ENCODE assay signal across 11 cellular contexts in genomic region chr2:230711224-230711623, GRCh38. TPM values are rescaled to one million over a fixed set of nuclear protein-coding genes. Genes with fewer than 3 reads are reported as not detected.
DNase-seq lines count a peak whose midpoint lies in the region; ATAC-seq and TF ChIP-seq lines count a peak whose summit lies in the region.
"Had no signal": no experiment of that assay in that cellular context is flagged by ENCODE, and none has a peak within 500 bp of the region (broad histone marks: within the 10 kb centered on the region; RNA-seq: fewer than 3 reads in every experiment).

No MANE protein-coding gene starts in this region.

- H2BK12ac ChIP-seq in trophoblast cell (ENCODE audit: low read length), result no peak overlapping the region

- no peak overlapping the region for H3K4ac ChIP-seq in trophoblast cell (ENCODE audit: low read depth, low read length)

- H3K14ac ChIP-seq in trophoblast cell (ENCODE audit: low read length), result no peak overlapping the region

- H3K4me2 ChIP-seq in trophoblast cell (ENCODE audit: low read length), result no peak overlapping the region

- peak overlapping the region; percentile 39 for H3K27ac ChIP-seq in trophoblast cell (ENCODE audit: low read depth, low read length)
- H3K27ac ChIP-seq: vagina had no signal

- peaks cover 12% of the 10 kb centered on the region for H3K36me3 Mint-ChIP-seq in brain

- no CpG with 5 or more reads among the region's 11 CpGs for WGBS in trophoblast cell (ENCODE audit: extremely low coverage, insufficient coverage, insufficient read length)

- no peak overlapping the region for H2BK5ac ChIP-seq in trophoblast cell (ENCODE audit: low read depth, low read length, poor library complexity)

- no peaks in the 10 kb centered on the region for H3K4me1 ChIP-seq in trophoblast cell (ENCODE audit: control insufficient read depth in 1 of 2, insufficient read depth in 2 of 2, low read length in 2 of 2)

- H3K27me3 ChIP-seq in trophoblast cell (ENCODE audit: insufficient read depth, low read length), result no peaks in the 10 kb centered on the region
- H3K27me3 ChIP-seq: vagina had no signal

- peak overlapping the region; percentile 31 for H2AFZ ChIP-seq in trophoblast cell (ENCODE audit: insufficient read depth, low read length, poor library complexity)

- no peak for ATAC-seq in HG03025 (IDR thresholded peaks at IDR 0.05; ENCODE audit: low FRiP score, unreplicated experiment)
- ATAC-seq: right cardiac atrium had no signal

- no peaks in the 10 kb centered on the region for H3K9me3 Mint-ChIP-seq in brain

- peak overlapping the region in 2 of 5 experiments; percentile 14 to 55 for H3K27ac Mint-ChIP-seq in brain

- H3K9me3 ChIP-seq in trophoblast cell (ENCODE audit: insufficient read depth, low read depth, low read length), result no peaks in the 10 kb centered on the region
- H3K9me3 ChIP-seq: vagina had no signal

- no peak overlapping the region for H4K12ac ChIP-seq in trophoblast cell (ENCODE audit: low read depth, low read length)

- no peak overlapping the region for H3K18ac ChIP-seq in trophoblast cell (ENCODE audit: low read length)

- H3K4me3 Mint-ChIP-seq in brain, result peak overlapping the region; percentile 48 to 94 (median 60)

- H4K8ac ChIP-seq in trophoblast cell (ENCODE audit: low read depth, low read length), result peak overlapping the region; percentile 81

- H3K4me1 Mint-ChIP-seq in brain, result peaks cover 33% of the 10 kb centered on the region

- no peak overlapping the region for H3K9ac ChIP-seq in trophoblast cell (ENCODE audit: low read length)

- H3K79me2 ChIP-seq in trophoblast cell (ENCODE audit: control insufficient read depth, insufficient read depth, low read length, poor library complexity), result peaks cover 15% of the 10 kb centered on the region

- H3K4me3 ChIP-seq in trophoblast cell (ENCODE audit: low read depth, low read length), result no peak overlapping the region

- DNase-seq in GDM1 (lab: John Stamatoyannopoulos, UW) (peak; percentile 43), NOMO-1 treated with DMSO at 0.1 percent for 48 hours (lab: John Stamatoyannopoulos, UW; ENCODE audit: unreplicated experiment) (peak; percentile 88), trophoblast cell (peak; percentile 79 to 87), NCI-H2081 treated with DMSO at 0.1 percent for 48 hours (lab: John Stamatoyannopoulos, UW) (no peak), NCI-H2196 (lab: John Stamatoyannopoulos, UW; ENCODE audit: unreplicated experiment) (no peak)
- DNase-seq: activated CD4-positive, alpha-beta T cell treated with anti-CD3 and anti-CD28 coated beads for 48 hours; NCI-H2171 treated with DMSO at 0.1 percent for 48 hours had no signal

- H2BK120ac ChIP-seq in trophoblast cell (ENCODE audit: insufficient read depth, low read length, poor library complexity), result no peak overlapping the region

- no peak for TF ChIP-seq CTCF in brain (conservative IDR thresholded peaks at IDR 0.05)

- H3K36me3 ChIP-seq in trophoblast cell (ENCODE audit: control insufficient read depth in 1 of 2, insufficient read depth in 2 of 2, low read length in 2 of 2), result no peaks in the 10 kb centered on the region
- H3K36me3 ChIP-seq: vagina had no signal

- H2AK5ac ChIP-seq in trophoblast cell (ENCODE audit: low read length), result no peak overlapping the region

- H3K23ac ChIP-seq in trophoblast cell (ENCODE audit: low read length), result no peak overlapping the region

- H3K79me1 ChIP-seq in trophoblast cell (ENCODE audit: low read length), result peaks cover 13% of the 10 kb centered on the region

- peaks cover 21% of the 10 kb centered on the region for H3K27me3 Mint-ChIP-seq in brain

- H4K91ac ChIP-seq in trophoblast cell (ENCODE audit: low read depth, low read length), result no peak overlapping the region

RNA-seq across cellular contexts. Expression of gene CAB39, which starts 1.4 kb away (rescaled TPM):
- polyA plus RNA-seq in brain (ENCODE audit: insufficient read depth, low read depth, low replicate concordance), result 22.9 TPM
- polyA plus RNA-seq in trophoblast cell (2013), result 43.9 and 44.8 TPM in 2 replicates

Comparison
In these comparisons a context has a peak if more than half of its experiments do, and no peak if none do; other contexts are left out.
1. DNase-seq: peak in GDM1 (single experiment), NOMO-1 treated with DMSO at 0.1 percent for 48 hours (single experiment) and trophoblast cell (2 of 2); none in NCI-H2081 treated with DMSO at 0.1 percent for 48 hours (single experiment) and NCI-H2196 (single experiment).